11 cellular contexts compared by ENCODE assay signal in genomic region chr2:173090973-173091660, GRCh38. TPM values are rescaled to one million over a fixed set of nuclear protein-coding genes. Genes with fewer than 3 reads are reported as not detected.
A peak's percentile ranks its signal among the peaks of the same experiment; 100 is the strongest.
DNase-seq lines count a peak whose midpoint lies in the region; ATAC-seq, FAIRE-seq and TF ChIP-seq lines count a peak whose summit lies in the region.
"Had no signal": no experiment of that assay in that cellular context is flagged by ENCODE, and none has a peak within 500 bp of the region (broad histone marks: within the 10 kb centered on the region; RNA-seq: fewer than 3 reads in every experiment).

No MANE protein-coding gene starts in this region.

- FAIRE-seq in A549 (lab: Jason Lieb, UNC), result no peak
- FAIRE-seq: frontal cortex had no signal

- H3K27me3 ChIP-seq in MM.1S (replicated peaks; ENCODE audit: insufficient read depth, low read length), result no peaks in the 10 kb centered on the region
- no peaks in the 10 kb centered on the region for H3K27me3 ChIP-seq in esophagus muscularis mucosa
- no peaks in the 10 kb centered on the region for H3K27me3 ChIP-seq in muscle layer of duodenum (ENCODE audit: low read depth, low read length)

- H4K20me1 ChIP-seq in MM.1S (ENCODE audit: insufficient read depth, low read length), result no peaks in the 10 kb centered on the region

- POLR2A ChIA-PET in A549 (lab: Yijun Ruan, JAX), result no interaction called here

- H3K4me1 ChIP-seq in A549 (peaks cover 68% of the 10 kb centered on the region), MM.1S (ENCODE audit: low read length) (no peaks in the 10 kb centered on the region), esophagus muscularis mucosa (peaks cover 34 to 94% (median 90%) of the 10 kb centered on the region in 4 donors), muscle layer of duodenum (ENCODE audit: control insufficient read depth in 1 of 2, insufficient read depth in 2 of 2, low read length in 2 of 2) (peaks cover 4 to 15% of the 10 kb centered on the region in 2 donors)

- TF ChIP-seq RAD21 in A549 (conservative IDR thresholded peaks at IDR 0.05 in 1 of 2, IDR thresholded peaks at IDR 0.05 in 1 of 2), result peak in 1 of 2 experiments; percentile 46; a peak in 2 of 5 replicates

- no peak overlapping the region for H2AFZ ChIP-seq in MM.1S (ENCODE audit: low read length)

- CTCF ChIA-PET in A549 (lab: Yijun Ruan, JAX), result interaction anchor here (0.5 to 3.5 kb wide), 15 partner anchors 10 to 130 kb away, joined by 3 to 26 read pairs (median 5); partner anchors contain the start of gene MAP3K20

- no peak for TF ChIP-seq EP300 in A549 (IDR thresholded peaks at IDR 0.05)
- no peak for TF ChIP-seq EP300 in esophagus muscularis mucosa (IDR thresholded peaks at IDR 0.05)

- H3K9me2 ChIP-seq in MM.1S (replicated peaks; ENCODE audit: insufficient read depth, low read length), result no peaks in the 10 kb centered on the region

- intact Hi-C loops in esophagus muscularis mucosa (cut with DNase I), result no loop called here

- H3K9me3 ChIP-seq in A549 (no peaks in the 10 kb centered on the region), MM.1S (replicated peaks; ENCODE audit: insufficient read depth, low read length) (no peaks in the 10 kb centered on the region), esophagus muscularis mucosa (no peaks in the 10 kb centered on the region), muscle layer of duodenum (ENCODE audit: control insufficient read depth in 1 of 2, low read length in 2 of 2) (no peaks in the 10 kb centered on the region)

- H3K4me3 ChIP-seq in A549, result no peak overlapping the region
- H3K4me3 ChIP-seq in MM.1S (ENCODE audit: low read length), result no peak overlapping the region
- H3K4me3 ChIP-seq in esophagus muscularis mucosa, result peak overlapping the region; percentile 16 to 36 (median 31)
- peak overlapping the region; percentile 4 to 26 for H3K4me3 ChIP-seq in muscle layer of duodenum (ENCODE audit: low read depth in 1 of 2, low read length in 2 of 2)

- 78% methylated on average over 10 of the region's 10 CpGs for WGBS in A549 (ENCODE audit: missing lambda C conversion rate)
- WGBS in esophagus muscularis mucosa, result 40% methylated on average over 10 of the region's 10 CpGs

- no peak for DNase-seq in A549 (ENCODE audit: low read depth in 1 of 2, low spot score in 1 of 2)
- DNase-seq in MM.1S, result no peak
- DNase-seq in esophagus muscularis mucosa (ENCODE audit: extremely low spot score), result no peak
- DNase-seq in cerebellar nuclear complex (lab: John Stamatoyannopoulos, UW), result no peak
- no peak for DNase-seq in NCI-H446 (lab: John Stamatoyannopoulos, UW)
- no peak for DNase-seq in T1000 (lab: John Stamatoyannopoulos, UW)
- DNase-seq: activated gamma-delta T cell had no signal

- TF ChIP-seq CTCF in A549 (IDR thresholded peaks at IDR 0.05) (peak; percentile 33), MM.1S (IDR thresholded peaks at IDR 0.05; ENCODE audit: low read length) (peak; percentile 43), esophagus muscularis mucosa (IDR thresholded peaks at IDR 0.05) (peak; percentile 37 to 47 (median 39))

- H3K9ac ChIP-seq in MM.1S (ENCODE audit: low read length), result no peak overlapping the region

- no peaks in the 10 kb centered on the region for H3F3A ChIP-seq in MM.1S (ENCODE audit: insufficient read depth, low read length)

- H3K4me2 ChIP-seq in A549, result peak overlapping the region; percentile 67
- no peak overlapping the region for H3K4me2 ChIP-seq in MM.1S (ENCODE audit: low read depth, low read length)

- TF ChIP-seq POLR2A in A549 (IDR thresholded peaks at IDR 0.05; ENCODE audit: low read length) (no peak), esophagus muscularis mucosa (IDR thresholded peaks at IDR 0.05; ENCODE audit: low read depth) (no peak)

- peak overlapping the region; percentile 44 to 56 for H3K27ac ChIP-seq in A549
- H3K27ac ChIP-seq in MM.1S (ENCODE audit: low read length), result no peak overlapping the region
- H3K27ac ChIP-seq in esophagus muscularis mucosa (replicated peaks in 1 of 4), result peak overlapping the region; percentile 73 to 86 (median 79)
- peak overlapping the region; percentile 76 for H3K27ac ChIP-seq in muscle layer of duodenum (ENCODE audit: low read length)

- H3K36me3 ChIP-seq in MM.1S (replicated peaks; ENCODE audit: insufficient read depth, low read length), result no peaks in the 10 kb centered on the region
- H3K36me3 ChIP-seq in esophagus muscularis mucosa, result peaks cover 0 to 13% (median 7%) of the 10 kb centered on the region in 4 donors
- H3K36me3 ChIP-seq in muscle layer of duodenum (ENCODE audit: control insufficient read depth in 1 of 2, insufficient read depth in 2 of 2, low read length in 2 of 2), result no peaks in the 10 kb centered on the region

- ATAC-seq in A549 (no peak), GM18498 (IDR thresholded peaks at IDR 0.05; ENCODE audit: unreplicated experiment) (no peak)
- ATAC-seq: natural killer cell treated with Interleukin-12 subunit alpha and Interleukin-12 subunit beta and Interleukin-15 and Interleukin-18, amount 100 ng/mL, for 72 hours had no signal

- H3K79me2 ChIP-seq in MM.1S (ENCODE audit: low read length), result no peaks in the 10 kb centered on the region

TF ChIP-seq in A549, 52 proteins besides CTCF, POLR2A, EP300 and RAD21:
- peak; percentile 96 for TF ChIP-seq MAFK (IDR thresholded peaks at IDR 0.05; ENCODE audit: partially characterized antibody)
- no peak for TF ChIP-seq PBX3 (IDR thresholded peaks at IDR 0.05)
- peak; percentile 60 for TF ChIP-seq NFE2L2 (conservative IDR thresholded peaks at IDR 0.05; ENCODE audit: low read length)
- TF ChIP-seq ESRRA (IDR thresholded peaks at IDR 0.05; ENCODE audit: borderline replicate concordance, low read length), result no peak

RNA-seq across cellular contexts. Expression of gene MAP3K20, which starts 15.5 kb away (rescaled TPM):
- polyA plus RNA-seq in A549 (2011; rRNA removed), result 76.7 and 80.7 TPM in 2 replicates
- polyA plus RNA-seq in A549 (2012; cell fraction: cytosol; rRNA removed), result 13.8 and 14.9 TPM in 2 replicates
- 6.8 and 8.7 TPM in 2 replicates for polyA plus RNA-seq in A549 (2012; cell fraction: nucleus; rRNA removed)
- 34.1 to 34.7 TPM (median 34.2 TPM) in 3 replicates for polyA plus RNA-seq in A549 (2017; fragmentation: RNase III; extraction: RNeasy Plus Mini Kit Qiagen cat#74134 plus additional on column Dnase treatment)
- polyA minus RNA-seq in A549 (2011; rRNA and poly(A)+ RNA removed), result 52.0 and 55.0 TPM in 2 replicates
- 100 to 1,000 TPM; 238 to 335 (median 267) TPM for total RNA-seq in esophagus muscularis mucosa

Comparison
In these comparisons a context has a peak if more than half of its experiments do, and no peak if none do; other contexts are left out.
1. H3K4me3 ChIP-seq: peak in esophagus muscularis mucosa (4 of 4) and muscle layer of duodenum (2 of 2); none in A549 (single experiment) and MM.1S (single experiment).
2. Peak in every context shown above with its lines, with median percentiles within 50 percentile points of each other: CTCF ChIP-seq.